Comparison of ENCODE assay signal across 21 cellular contexts in genomic region chr4:53186714-53187358, GRCh38.
A peak's percentile ranks its signal among the peaks of the same experiment; 100 is the strongest.
DNase-seq lines count a peak whose midpoint lies in the region; ATAC-seq and TF ChIP-seq lines count a peak whose summit lies in the region.
"Had no signal": no experiment of that assay in that cellular context is flagged by ENCODE, and none has a peak within 500 bp of the region (broad histone marks: within the 10 kb centered on the region; RNA-seq: fewer than 3 reads in every experiment).

No MANE protein-coding gene starts in this region.

- H3K27ac ChIP-seq in parathyroid adenoma (no peak overlapping the region), suprapubic skin (no peak overlapping the region)
- H3K27ac ChIP-seq: gastrocnemius medialis, right atrium auricular region, RWPE1 had no signal

- H3K9me3 ChIP-seq in parathyroid adenoma (ENCODE audit: control insufficient read depth, low read length) (no peaks in the 10 kb centered on the region), suprapubic skin (no peaks in the 10 kb centered on the region)
- H3K9me3 ChIP-seq: gastrocnemius medialis, right atrium auricular region had no signal

- 86% methylated on average over 4 of the region's 4 CpGs for WGBS in suprapubic skin

- H3K27me3 ChIP-seq in parathyroid adenoma (ENCODE audit: control insufficient read depth, insufficient read depth, low read length) (no peaks in the 10 kb centered on the region), suprapubic skin (no peaks in the 10 kb centered on the region)
- H3K27me3 ChIP-seq: gastrocnemius medialis, right atrium auricular region had no signal

- H3K4me3 ChIP-seq in parathyroid adenoma (ENCODE audit: low read depth, low read length) (no peak overlapping the region), suprapubic skin (no peak overlapping the region)
- H3K4me3 ChIP-seq: gastrocnemius medialis, right atrium auricular region had no signal

- no peaks in the 10 kb centered on the region for H3K79me2 ChIP-seq in parathyroid adenoma

- TF ChIP-seq POLR2A in erythroblast (IDR thresholded peaks at IDR 0.05; ENCODE audit: low read length) (no peak), suprapubic skin (IDR thresholded peaks at IDR 0.05) (no peak)

- no peak for TF ChIP-seq EP300 in suprapubic skin (IDR thresholded peaks at IDR 0.05)

- ATAC-seq in HG02642 (IDR thresholded peaks at IDR 0.05; ENCODE audit: poor library complexity, unreplicated experiment): no peak
- ATAC-seq: activated naive CD4-positive, alpha-beta T cell treated with anti-CD3 and anti-CD28 coated beads, Interleukin-2, amount 50 U/mL, for 72 hours; gastrocnemius medialis; SK-N-SH treated with all-trans-retinoic acid at 6 μM for 48 hours; WTC11 had no signal

- H2AFZ ChIP-seq in parathyroid adenoma: no peak overlapping the region

- TF ChIP-seq CTCF in parathyroid adenoma (IDR thresholded peaks at IDR 0.05): no peak
- no peak for TF ChIP-seq CTCF in suprapubic skin (IDR thresholded peaks at IDR 0.05)

- H3K4me1 ChIP-seq in parathyroid adenoma (peaks cover 6% of the 10 kb centered on the region), suprapubic skin (no peaks in the 10 kb centered on the region)
- H3K4me1 ChIP-seq: gastrocnemius medialis, right atrium auricular region had no signal

- peak; percentile 7 for DNase-seq in NCI-H1436 (lab: John Stamatoyannopoulos, UW)
- no peak for DNase-seq in NCI-H1436 treated with DMSO at 0.1 percent for 48 hours (lab: John Stamatoyannopoulos, UW)
- peak; percentile 9 for DNase-seq in NCI-H774 (lab: John Stamatoyannopoulos, UW)
- peak; percentile 18 to 60 for DNase-seq in erythroblast (lab: John Stamatoyannopoulos, UW)
- no peak for DNase-seq in NCI-H1048 (lab: John Stamatoyannopoulos, UW)
- no peak for DNase-seq in suprapubic skin (ENCODE audit: low spot score in 2 of 2)
- DNase-seq: 8988T; DMS79; effector CD8-positive, alpha-beta T cell; gastrocnemius medialis; MM.1S; NCI-H187 treated with DMSO at 0.1 percent for 48 hours; NCI-H446; stimulated activated CD4-positive, alpha-beta T cell treated with anti-CD3 and anti-CD28 coated beads, Interleukin-15, amount 100 ng/mL, for 24 hours had no signal

- H3K9ac ChIP-seq in parathyroid adenoma: no peak overlapping the region

- peak overlapping the region; percentile 27 for H3K4me2 ChIP-seq in parathyroid adenoma (ENCODE audit: low read length)

- H3K36me3 ChIP-seq in parathyroid adenoma (ENCODE audit: control insufficient read depth, insufficient read depth, low read length) (no peaks in the 10 kb centered on the region), suprapubic skin (no peaks in the 10 kb centered on the region)
- H3K36me3 ChIP-seq: gastrocnemius medialis, right atrium auricular region had no signal

Comparison
In these comparisons a context has a peak if more than half of its experiments do, and no peak if none do; other contexts are left out.
1. DNase-seq: peak in NCI-H1436 (single experiment), NCI-H774 (single experiment) and erythroblast (2 of 2); none in NCI-H1436 treated with DMSO at 0.1 percent for 48 hours (single experiment), NCI-H1048 (single experiment) and suprapubic skin (0 of 2).